Comparison of ENCODE assay signal across 12 cellular contexts in the genomic region with DNA sequence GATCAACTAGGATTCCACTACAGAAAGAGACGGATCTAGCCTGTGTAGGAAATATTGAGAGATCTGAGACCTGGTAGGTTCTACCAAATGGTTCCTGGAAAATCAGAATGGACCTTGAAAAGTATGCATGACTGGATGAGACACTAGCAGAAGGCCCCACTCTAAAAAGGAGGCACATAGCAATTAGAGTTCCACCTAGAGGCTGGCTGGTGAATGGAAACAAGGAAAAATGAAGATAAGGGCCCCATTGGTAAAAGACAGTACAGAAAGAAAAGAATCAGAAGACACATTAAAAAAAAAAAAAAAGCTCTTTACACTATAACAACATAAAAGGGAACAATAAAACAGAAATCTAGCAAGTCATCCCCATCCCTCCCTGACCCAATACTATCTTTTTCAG.
DNase-seq lines count a peak whose midpoint lies in the region; ATAC-seq and TF ChIP-seq lines count a peak whose summit lies in the region.
"Had no signal": no experiment of that assay in that cellular context is flagged by ENCODE, and none has a peak within 500 bp of the region (broad histone marks: within the 10 kb centered on the region; RNA-seq: fewer than 3 reads in every experiment).

No MANE protein-coding gene starts in this region.

- no peaks in the 10 kb centered on the region for H3K9me3 ChIP-seq in neural progenitor cell (ENCODE audit: low read depth)
- H3K9me3 ChIP-seq: left lung, SJCRH30 had no signal

- no peak overlapping the region for H3K27ac ChIP-seq in neural progenitor cell
- H3K27ac ChIP-seq: GM23248, left lung, SJCRH30 had no signal

- H3K4me1 Mint-ChIP-seq in chondrocyte (ENCODE audit: low read depth) (peaks cover 4% of the 10 kb centered on the region), neural progenitor cell (peaks cover 4% of the 10 kb centered on the region)

- H3F3A ChIP-seq in neural progenitor cell (ENCODE audit: low read depth), result no peaks in the 10 kb centered on the region

- no peaks in the 10 kb centered on the region for H3K79me2 ChIP-seq in neural progenitor cell (ENCODE audit: low read depth)

- no peak overlapping the region for H3K4me3 Mint-ChIP-seq in chondrocyte (ENCODE audit: unreplicated experiment)
- H3K4me3 Mint-ChIP-seq in neural progenitor cell, result no peak overlapping the region

- no peaks in the 10 kb centered on the region for H3K9me3 Mint-ChIP-seq in chondrocyte (ENCODE audit: low read depth)
- H3K9me3 Mint-ChIP-seq in neural progenitor cell, result no peaks in the 10 kb centered on the region

- TF ChIP-seq CTCF in GM10266 (IDR thresholded peaks at IDR 0.05; ENCODE audit: control insufficient read depth, insufficient read depth, low read depth, missing control alignments) (peak; percentile 28), chondrocyte (IDR thresholded peaks at IDR 0.05) (peak; percentile 59), neural progenitor cell (IDR thresholded peaks at IDR 0.05) (peak; percentile 42)

- H3K27me3 Mint-ChIP-seq in chondrocyte (ENCODE audit: low read depth) (no peaks in the 10 kb centered on the region), neural progenitor cell (ENCODE audit: insufficient read depth, low read depth) (no peaks in the 10 kb centered on the region)

- H2AFZ ChIP-seq in neural progenitor cell (replicated peaks), result peak overlapping the region; percentile 39
- H2AFZ ChIP-seq: GM23248 had no signal

- no peak overlapping the region for H3K27ac Mint-ChIP-seq in chondrocyte (ENCODE audit: unreplicated experiment)
- no peak overlapping the region for H3K27ac Mint-ChIP-seq in neural progenitor cell

- H3K4me3 ChIP-seq in neural progenitor cell, result no peak overlapping the region
- H3K4me3 ChIP-seq: GM23248, left lung, SJCRH30, smooth muscle cell had no signal

- H3K4me2 ChIP-seq in neural progenitor cell, result no peak overlapping the region
- H3K4me2 ChIP-seq: smooth muscle cell had no signal

- no peaks in the 10 kb centered on the region for H3K36me3 ChIP-seq in neural progenitor cell
- H3K36me3 ChIP-seq: left lung, SJCRH30 had no signal

- ATAC-seq in GM18498 (IDR thresholded peaks at IDR 0.05; ENCODE audit: unreplicated experiment), result no peak
- no peak for ATAC-seq in HG03196 (IDR thresholded peaks at IDR 0.05; ENCODE audit: unreplicated experiment)
- ATAC-seq: left lung had no signal

- DNase-seq in GM10266 (ENCODE audit: extremely low spot score), result peak; percentile 5
- peak; percentile 58 for DNase-seq in LHCN-M2 (ENCODE audit: low read depth)
- DNase-seq in chondrocyte (ENCODE audit: low spot score), result no peak
- no peak for DNase-seq in neural progenitor cell (ENCODE audit: low spot score)
- no peak for DNase-seq in activated CD4-positive, alpha-beta T cell treated with anti-CD3 and anti-CD28 coated beads, Interleukin-2, amount 50 U/mL, for 4 hours
- DNase-seq: GM23248; left lung; stimulated activated naive CD4-positive, alpha-beta T cell had no signal

- H3K36me3 Mint-ChIP-seq in chondrocyte (ENCODE audit: low read depth) (no peaks in the 10 kb centered on the region), neural progenitor cell (peaks cover 2% of the 10 kb centered on the region)

- H4K20me1 ChIP-seq in neural progenitor cell (ENCODE audit: low read depth), result no peaks in the 10 kb centered on the region

- no peak overlapping the region for H3K9ac ChIP-seq in neural progenitor cell
- H3K9ac ChIP-seq: GM23248 had no signal

- H3K4me1 ChIP-seq in neural progenitor cell, result no peaks in the 10 kb centered on the region
- H3K4me1 ChIP-seq: left lung, SJCRH30 had no signal

- H3K27me3 ChIP-seq in neural progenitor cell, result no peaks in the 10 kb centered on the region
- H3K27me3 ChIP-seq: left lung, SJCRH30 had no signal

Comparison
In these comparisons a context has a peak if more than half of its experiments do, and no peak if none do; other contexts are left out.
1. DNase-seq: peak in GM10266 (single experiment) and LHCN-M2 (single experiment); none in chondrocyte (single experiment), neural progenitor cell (single experiment) and activated CD4-positive, alpha-beta T cell treated with anti-CD3 and anti-CD28 coated beads, Interleukin-2, amount 50 U/mL, for 4 hours (0 of 2).
2. Peak in every context shown above with its lines, with median percentiles within 50 percentile points of each other: CTCF ChIP-seq.